ENCODE assay signal across 36 cellular contexts in the genomic region with DNA sequence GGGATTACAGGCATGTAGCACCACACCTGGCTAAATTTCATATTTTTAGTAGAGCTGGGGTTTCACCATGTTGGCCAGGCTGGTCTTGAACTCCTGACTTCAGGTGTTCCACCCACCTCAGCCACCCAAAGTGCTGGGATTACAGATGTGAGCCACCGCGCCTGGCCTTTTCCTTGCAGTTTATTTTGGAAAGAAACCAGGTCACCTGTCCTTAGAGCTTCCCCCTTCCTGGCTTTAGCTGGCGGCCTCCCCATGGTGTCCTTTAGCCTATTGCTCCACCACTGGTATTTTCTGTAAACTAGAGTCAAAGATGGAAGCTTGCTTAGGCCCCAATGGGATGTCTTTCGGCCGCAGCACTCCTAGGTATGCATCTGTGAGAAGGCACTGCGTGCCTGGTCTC.
"Had no signal": no experiment of that assay in that cellular context is flagged by ENCODE, and none has a peak within 500 bp of the region (broad histone marks: within the 10 kb centered on the region; RNA-seq: fewer than 3 reads in every experiment).

No MANE protein-coding gene starts in this region.

- H3K27me3 ChIP-seq: adrenal gland, body of pancreas, Peyer's patch had no signal

- H3K4me2 ChIP-seq: KMS-11 had no signal

- H3K27me3 Mint-ChIP-seq: activated B cell treated with CpG ODN at 0.5 μM for 24 hours; activated CD8-positive, alpha-beta T cell treated with anti-CD3 and anti-CD28 coated beads for 36 hours had no signal

- H3K36me3 ChIP-seq: adrenal gland had no signal

- H3K36me3 Mint-ChIP-seq: activated naive CD4-positive, alpha-beta T cell treated with anti-CD3 and anti-CD28 coated beads, Interleukin-2, amount 50 U/mL, for 72 hours had no signal

- H3K4me1 Mint-ChIP-seq: activated B cell treated with CpG ODN at 0.5 μM for 24 hours had no signal

- H3K27ac Mint-ChIP-seq: activated B cell treated with CpG ODN at 0.5 μM for 24 hours; activated CD8-positive, alpha-beta T cell treated with anti-CD3 and anti-CD28 coated beads for 36 hours; activated naive CD4-positive, alpha-beta T cell treated with anti-CD3 and anti-CD28 coated beads for 36 hours; activated naive CD4-positive, alpha-beta T cell treated with anti-CD3 and anti-CD28 coated beads, Interleukin-2, amount 50 U/mL, for 72 hours; activated T-cell treated with anti-CD3 and anti-CD28 coated beads, Interleukin-2, amount 50 U/mL, for 72 hours; activated T-helper 2 cell treated with anti-CD3 and anti-CD28 coated beads, Interferon-gamma antibody, Interleukin-2, Interleukin-4, amounts not matched to agents 10 μg/mL and 5 μg/mL and 100 μg/mL, durations not matched to agents 14 hours and 24 hours and 36 hours had no signal

- H3K9me3 ChIP-seq: adrenal gland, body of pancreas, Peyer's patch had no signal

- H3K27ac ChIP-seq: adrenal gland, body of pancreas, KMS-11, Peyer's patch, VCaP had no signal

- H3K4me1 ChIP-seq: adrenal gland, body of pancreas, Peyer's patch had no signal

- H3K4me3 Mint-ChIP-seq: activated B cell treated with CpG ODN at 0.5 μM for 24 hours; activated CD8-positive, alpha-beta T cell treated with anti-CD3 and anti-CD28 coated beads for 36 hours; activated naive CD4-positive, alpha-beta T cell treated with anti-CD3 and anti-CD28 coated beads for 36 hours; activated T-cell treated with anti-CD3 and anti-CD28 coated beads, Interleukin-2, amount 50 U/mL, for 72 hours had no signal

- H3K4me3 ChIP-seq: adrenal gland, body of pancreas, Peyer's patch had no signal

- DNase-seq: activated B cell treated with CpG ODN at 0.5 μM for 24 hours; activated CD4-positive, alpha-beta T cell treated with anti-CD3 and anti-CD28 coated beads for 48 hours; activated CD4-positive, alpha-beta T cell treated with anti-CD3 and anti-CD28 coated beads, Interleukin-2, amount 50 U/mL, for 4 hours; activated CD4-positive, CD25-positive, alpha-beta regulatory T cell treated with anti-CD3 and anti-CD28 coated beads, Interleukin-2, amount 50 U/mL, for 72 hours; activated CD8-positive, alpha-beta T cell treated with anti-CD3 and anti-CD28 coated beads for 36 hours; activated gamma-delta T cell; activated naive CD4-positive, alpha-beta T cell treated with anti-CD3 and anti-CD28 coated beads for 36 hours; activated T-cell treated with anti-CD3 and anti-CD28 coated beads, Interleukin-2, amount 50 U/mL, for 1 hour; activated T-cell treated with anti-CD3 and anti-CD28 coated beads, Interleukin-2, amount 50 U/mL, for 72 hours; adrenal gland; body of pancreas; caudate nucleus; cerebellar nuclear complex; MM.1S; MV-4-11; NCI-H1092; NCI-H1436 treated with DMSO at 0.1 percent for 48 hours; NCI-H1694 treated with DMSO at 0.1 percent for 48 hours; NCI-H2029 treated with DMSO at 0.1 percent for 48 hours; NCI-H2107; NCI-H2171; NCI-H510A; NCI-H526; NCI-H82; NK-92 treated with Interleukin-12 subunit alpha and Interleukin-12 subunit beta, amount 100 ng/mL, for 24 hours; PC-3; Peyer's patch; Right ventricle myocardium superior; SW 1271; T-helper 1 cell; T-helper 2 cell; T-helper 9 cell had no signal

- H3K9me3 Mint-ChIP-seq: activated B cell treated with CpG ODN at 0.5 μM for 24 hours; activated CD8-positive, alpha-beta T cell treated with anti-CD3 and anti-CD28 coated beads for 36 hours; activated naive CD4-positive, alpha-beta T cell treated with anti-CD3 and anti-CD28 coated beads for 36 hours; activated naive CD4-positive, alpha-beta T cell treated with anti-CD3 and anti-CD28 coated beads, Interleukin-2, amount 50 U/mL, for 72 hours; activated T-cell treated with anti-CD3 and anti-CD28 coated beads, Interleukin-2, amount 50 U/mL, for 72 hours; activated T-helper 2 cell treated with anti-CD3 and anti-CD28 coated beads, Interferon-gamma antibody, Interleukin-2, Interleukin-4, amounts not matched to agents 10 μg/mL and 5 μg/mL and 100 μg/mL, durations not matched to agents 14 hours and 24 hours and 36 hours had no signal

- ATAC-seq: activated CD8-positive, alpha-beta T cell treated with anti-CD3 and anti-CD28 coated beads for 36 hours; activated naive CD4-positive, alpha-beta T cell treated with anti-CD3 and anti-CD28 coated beads, Interleukin-2, amount 50 U/mL, for 72 hours; activated T-cell treated with anti-CD3 and anti-CD28 coated beads, Interleukin-2, amount 50 U/mL, for 72 hours; body of pancreas; PC-3 had no signal
